In the genomic region with DNA sequence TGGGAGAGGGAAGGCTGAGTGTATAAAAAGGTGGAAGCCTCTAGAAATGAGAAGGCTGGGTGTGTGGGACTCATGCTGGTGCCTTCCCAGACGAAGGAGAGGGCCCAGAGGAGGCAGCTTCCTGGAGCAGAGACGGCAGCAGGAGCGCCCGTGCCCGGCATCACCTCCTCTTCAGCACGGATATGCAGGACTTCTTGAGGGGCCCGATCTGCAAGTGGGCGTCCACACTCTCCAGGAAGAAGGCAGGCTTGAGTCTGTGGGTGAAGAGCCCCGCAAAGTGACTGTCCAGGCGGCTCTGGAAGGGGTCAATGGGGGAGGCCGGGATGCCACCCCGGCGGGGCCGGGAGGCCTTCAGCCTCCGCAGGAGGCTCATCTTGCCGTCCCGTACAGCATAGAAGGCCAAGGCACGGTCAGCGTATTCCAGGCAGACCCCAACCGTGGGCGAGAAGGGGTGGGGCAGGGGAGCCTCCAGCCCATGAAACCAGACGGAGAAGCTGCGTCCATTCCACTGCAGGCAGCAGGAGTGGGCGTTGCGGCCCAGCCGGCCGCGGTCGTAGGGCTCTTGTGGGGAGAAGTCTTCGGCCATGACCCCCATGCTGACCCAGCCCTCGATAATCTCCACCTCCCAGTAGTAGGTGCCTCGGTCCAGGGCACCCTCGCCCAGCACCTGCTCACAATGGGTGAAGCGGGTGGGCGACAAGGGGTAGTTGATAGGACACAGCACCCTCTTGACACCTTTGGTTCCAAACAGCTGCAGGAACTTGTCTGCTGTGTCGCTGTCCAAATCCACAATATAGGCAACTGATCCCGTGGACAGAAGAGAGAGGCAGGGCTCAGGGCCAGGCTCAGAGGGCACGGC, we compare ENCODE assay signal across 13 cellular contexts. TPM values are rescaled to one million over a fixed set of nuclear protein-coding genes. Genes with fewer than 3 reads are reported as not detected.
A peak's percentile ranks its signal among the peaks of the same experiment; 100 is the strongest.
DNase-seq lines count a peak whose midpoint lies in the region; ATAC-seq and TF ChIP-seq lines count a peak whose summit lies in the region.
"Had no signal": no experiment of that assay in that cellular context is flagged by ENCODE, and none has a peak within 500 bp of the region (broad histone marks: within the 10 kb centered on the region; RNA-seq: fewer than 3 reads in every experiment).

No MANE protein-coding gene starts in this region.

- H3K9me3 ChIP-seq in BLaER1 (no peaks in the 10 kb centered on the region), Karpas-422 (ENCODE audit: low read length) (no peaks in the 10 kb centered on the region)

- H3K27ac ChIP-seq in BLaER1 = peak overlapping the region; percentile 66; the same call in 1 of the 2 replicates
- peak overlapping the region; percentile 89; the same call in 1 of the 2 replicates for H3K27ac ChIP-seq in KMS-11
- H3K27ac ChIP-seq in coronary artery = peak overlapping the region; percentile 96 to 97
- H3K27ac ChIP-seq in rectal smooth muscle tissue (ENCODE audit: low read depth, low read length) = peak overlapping the region; percentile 96
- no peak overlapping the region for H3K27ac ChIP-seq in Karpas-422 (ENCODE audit: low read length)

- peak overlapping the region; percentile 93; the same call in 1 of the 2 replicates for H3K4me2 ChIP-seq in BLaER1
- H3K4me2 ChIP-seq in KMS-11 = no peak overlapping the region
- no peak overlapping the region for H3K4me2 ChIP-seq in Karpas-422 (ENCODE audit: low read depth, low read length, poor library complexity, severe bottlenecking)

- H4K20me1 ChIP-seq in BLaER1 (no peaks in the 10 kb centered on the region; the same call in 1 of the 2 replicates), KMS-11 (ENCODE audit: insufficient read depth) (no peaks in the 10 kb centered on the region), Karpas-422 (ENCODE audit: insufficient read depth, low read depth, low read length) (no peaks in the 10 kb centered on the region)

- DNase-seq in coronary artery (ENCODE audit: low spot score) = no peak
- DNase-seq in NCI-H748 (lab: John Stamatoyannopoulos, UW; ENCODE audit: unreplicated experiment) = no peak
- no peak for DNase-seq in NCI-H2227 (lab: John Stamatoyannopoulos, UW; ENCODE audit: unreplicated experiment)
- no peak for DNase-seq in Karpas-422
- DNase-seq: activated CD8-positive, alpha-beta memory T cell treated with anti-CD3 and anti-CD28 coated beads, Interleukin-2, amount 50 U/mL, for 4 hours; CD8-positive, alpha-beta T cell; NCI-H2227 treated with DMSO at 0.1 percent for 48 hours; occipital lobe had no signal

- H3K36me3 ChIP-seq in BLaER1 (no peaks in the 10 kb centered on the region), KMS-11 (ENCODE audit: insufficient read depth) (no peaks in the 10 kb centered on the region), rectal smooth muscle tissue (ENCODE audit: control insufficient read depth, insufficient read depth, low read length) (peaks cover 7% of the 10 kb centered on the region), Karpas-422 (ENCODE audit: insufficient read depth, low read length) (no peaks in the 10 kb centered on the region)

- H3K4me3 ChIP-seq in BLaER1 (no peak overlapping the region), KMS-11 (IDR thresholded peaks at IDR 0.05; ENCODE audit: insufficient read depth, low read depth, low read length) (no peak overlapping the region), coronary artery (peak overlapping the region; percentile 91), rectal smooth muscle tissue (ENCODE audit: low read length) (no peak overlapping the region), Karpas-422 (ENCODE audit: low read length) (no peak overlapping the region)

- no peak for ATAC-seq in HG03378 (IDR thresholded peaks at IDR 0.05; ENCODE audit: unreplicated experiment)
- ATAC-seq: CD8-positive, alpha-beta T cell; left lobe of liver had no signal

- no peak overlapping the region for H3K9ac ChIP-seq in BLaER1
- H3K9ac ChIP-seq in KMS-11 = no peak overlapping the region
- H3K9ac ChIP-seq in rectal smooth muscle tissue (ENCODE audit: low read length) = no peak overlapping the region
- no peak overlapping the region for H3K9ac ChIP-seq in Karpas-422 (ENCODE audit: low read length)

- TF ChIP-seq CTCF in KMS-11 (conservative IDR thresholded peaks at IDR 0.05; ENCODE audit: low read depth, low read length) (no peak), coronary artery (IDR thresholded peaks at IDR 0.05) (no peak)

- no peak overlapping the region for H2AFZ ChIP-seq in KMS-11 (ENCODE audit: low read depth)
- H2AFZ ChIP-seq in Karpas-422 (ENCODE audit: low read length) = no peak overlapping the region

- H3K79me2 ChIP-seq in KMS-11 (ENCODE audit: insufficient read depth, low read depth) = peaks cover 25% of the 10 kb centered on the region
- H3K79me2 ChIP-seq in Karpas-422 (ENCODE audit: low read length) = no peaks in the 10 kb centered on the region

- no peaks in the 10 kb centered on the region for H3K9me2 ChIP-seq in Karpas-422 (replicated peaks; ENCODE audit: insufficient read depth, low read length)

- H3K4me1 ChIP-seq in BLaER1 (peaks cover 75% of the 10 kb centered on the region), KMS-11 (ENCODE audit: low read depth, poor library complexity, severe bottlenecking) (peaks cover 39% of the 10 kb centered on the region), rectal smooth muscle tissue (ENCODE audit: control insufficient read depth, insufficient read depth, low read length) (peaks cover 51% of the 10 kb centered on the region), Karpas-422 (ENCODE audit: low read length) (peaks cover 31% of the 10 kb centered on the region)

- H3K27me3 ChIP-seq in BLaER1 (peaks cover 39% of the 10 kb centered on the region), KMS-11 (ENCODE audit: insufficient read depth, low read depth) (no peaks in the 10 kb centered on the region), rectal smooth muscle tissue (ENCODE audit: control insufficient read depth, insufficient read depth, low read length) (no peaks in the 10 kb centered on the region), Karpas-422 (ENCODE audit: low read length) (no peaks in the 10 kb centered on the region)

RNA-seq across cellular contexts. Expression of a gene that starts 3.8 kb away (rescaled TPM):
- total RNA-seq in Karpas-422 (2014; rRNA removed; shearing (Covaris generic); ENCODE audit: low replicate concordance) = 7.9 and 16.4 TPM in 2 replicates

RNA-seq across cellular contexts. Expression of a gene that starts 19.4 kb away (rescaled TPM):
- 27.9 and 42.7 TPM in 2 replicates for total RNA-seq in Karpas-422 (2014; rRNA removed; shearing (Covaris generic); ENCODE audit: low replicate concordance)

RNA-seq across cellular contexts. Expression of a gene that starts 22.2 kb away (rescaled TPM):
- 18.4 and 39.5 TPM in 2 replicates for total RNA-seq in Karpas-422 (2014; rRNA removed; shearing (Covaris generic); ENCODE audit: low replicate concordance)

RNA-seq across cellular contexts. Expression of a gene that starts 30.1 kb away (rescaled TPM):
- 33.5 and 42.7 TPM in 2 replicates for total RNA-seq in Karpas-422 (2014; rRNA removed; shearing (Covaris generic); ENCODE audit: low replicate concordance)

RNA-seq across cellular contexts. Expression of a gene that starts 30.3 kb away (rescaled TPM):
- 30.9 and 52.5 TPM in 2 replicates for total RNA-seq in Karpas-422 (2014; rRNA removed; shearing (Covaris generic); ENCODE audit: low replicate concordance)
